ENCODE assay signal across 20 cellular contexts in genomic region chr10:103083977-103084320, GRCh38.
A peak's percentile ranks its signal among the peaks of the same experiment; 100 is the strongest.
DNase-seq lines count a peak whose midpoint lies in the region; ATAC-seq and TF ChIP-seq lines count a peak whose summit lies in the region.
"Had no signal": no experiment of that assay in that cellular context is flagged by ENCODE, and none has a peak within 500 bp of the region (broad histone marks: within the 10 kb centered on the region; RNA-seq: fewer than 3 reads in every experiment).

No MANE protein-coding gene starts in this region.

- peak overlapping the region; percentile 33 for H3K27ac Mint-ChIP-seq in stimulated activated naive CD8-positive, alpha-beta T cell treated with anti-CD3 and anti-CD28 coated beads, Interleukin-15, Interleukin-2, amounts not matched to agents 100 ng/mL and 50 ng/mL, for 24 hours
- H3K27ac Mint-ChIP-seq in stimulated activated naive CD8-positive, alpha-beta T cell treated with anti-CD3 and anti-CD28 coated beads, Interleukin-15, amount 100 ng/mL, for 72 hours, result no peak overlapping the region
- peak overlapping the region; percentile 65 for H3K27ac Mint-ChIP-seq in memory B cell
- no peak overlapping the region for H3K27ac Mint-ChIP-seq in activated CD4-positive, alpha-beta memory T cell treated with anti-CD3 and anti-CD28 coated beads for 36 hours

- no peak for ATAC-seq in stimulated activated naive CD8-positive, alpha-beta T cell treated with anti-CD3 and anti-CD28 coated beads, Interleukin-15, amount 100 ng/mL, for 72 hours
- ATAC-seq in memory B cell (ENCODE audit: low read depth), result no peak
- ATAC-seq in HG02870 (IDR thresholded peaks at IDR 0.05; ENCODE audit: unreplicated experiment), result no peak
- ATAC-seq: PC-3 had no signal

- no peaks in the 10 kb centered on the region for H3K9me3 ChIP-seq in suprapubic skin
- H3K9me3 ChIP-seq: BLaER1 treated with 17β-estradiol and CSF1 and Interleukin-3, amounts not matched to agents 10 nM and 100 nM; MG63 had no signal

- no peak overlapping the region for H3K4me3 ChIP-seq in suprapubic skin
- H3K4me3 ChIP-seq: BLaER1 treated with 17β-estradiol and CSF1 and Interleukin-3, amounts not matched to agents 10 nM and 100 nM; MG63 had no signal

- DNase-seq in stimulated activated naive CD8-positive, alpha-beta T cell treated with anti-CD3 and anti-CD28 coated beads, Interleukin-15, amount 100 ng/mL, for 72 hours, result no peak
- DNase-seq in caudate nucleus (lab: John Stamatoyannopoulos, UW) (no peak), memory B cell (ENCODE audit: low spot score in 2 of 2) (no peak), suprapubic skin (ENCODE audit: low spot score in 2 of 2) (no peak), NCI-H345 (lab: John Stamatoyannopoulos, UW) (no peak)
- no peak for DNase-seq in activated CD4-positive, alpha-beta memory T cell treated with anti-CD3 and anti-CD28 coated beads for 36 hours
- DNase-seq: DMS79 treated with DMSO at 0.1 percent for 48 hours, HFFc6, Kasumi-1, MG63, NCI-H1048, NCI-H1436, NCI-H2029, NCI-H526, PC-3, RPMI8226, SHP77 treated with DMSO at 0.1 percent for 48 hours had no signal

- peaks cover 24% of the 10 kb centered on the region for H3K36me3 Mint-ChIP-seq in stimulated activated naive CD8-positive, alpha-beta T cell treated with anti-CD3 and anti-CD28 coated beads, Interleukin-15, Interleukin-2, amounts not matched to agents 100 ng/mL and 50 ng/mL, for 24 hours (ENCODE audit: low read depth)
- peaks cover 14% of the 10 kb centered on the region for H3K36me3 Mint-ChIP-seq in memory B cell
- H3K36me3 Mint-ChIP-seq in activated CD4-positive, alpha-beta memory T cell treated with anti-CD3 and anti-CD28 coated beads for 36 hours, result peaks cover 10% of the 10 kb centered on the region

- H3K36me3 ChIP-seq in suprapubic skin, result peaks cover 57% of the 10 kb centered on the region

- TF ChIP-seq EP300 in suprapubic skin (IDR thresholded peaks at IDR 0.05), result no peak

- no peak overlapping the region for H3K4me3 Mint-ChIP-seq in stimulated activated naive CD8-positive, alpha-beta T cell treated with anti-CD3 and anti-CD28 coated beads, Interleukin-15, Interleukin-2, amounts not matched to agents 100 ng/mL and 50 ng/mL, for 24 hours
- H3K4me3 Mint-ChIP-seq in stimulated activated naive CD8-positive, alpha-beta T cell treated with anti-CD3 and anti-CD28 coated beads, Interleukin-15, amount 100 ng/mL, for 72 hours, result no peak overlapping the region
- no peak overlapping the region for H3K4me3 Mint-ChIP-seq in memory B cell
- H3K4me3 Mint-ChIP-seq in activated CD4-positive, alpha-beta memory T cell treated with anti-CD3 and anti-CD28 coated beads for 36 hours, result no peak overlapping the region
- H3K4me3 Mint-ChIP-seq: HFFc6 had no signal

- no peaks in the 10 kb centered on the region for H3K4me1 ChIP-seq in suprapubic skin
- H3K4me1 ChIP-seq: BLaER1 treated with 17β-estradiol and CSF1 and Interleukin-3, amounts not matched to agents 10 nM and 100 nM had no signal

- WGBS in suprapubic skin, result 91% methylated on average over 5 of the region's 5 CpGs

- no peaks in the 10 kb centered on the region for H3K9me3 Mint-ChIP-seq in stimulated activated naive CD8-positive, alpha-beta T cell treated with anti-CD3 and anti-CD28 coated beads, Interleukin-15, Interleukin-2, amounts not matched to agents 100 ng/mL and 50 ng/mL, for 24 hours
- H3K9me3 Mint-ChIP-seq in stimulated activated naive CD8-positive, alpha-beta T cell treated with anti-CD3 and anti-CD28 coated beads, Interleukin-15, amount 100 ng/mL, for 72 hours, result no peaks in the 10 kb centered on the region
- no peaks in the 10 kb centered on the region for H3K9me3 Mint-ChIP-seq in memory B cell
- no peaks in the 10 kb centered on the region for H3K9me3 Mint-ChIP-seq in activated CD4-positive, alpha-beta memory T cell treated with anti-CD3 and anti-CD28 coated beads for 36 hours
- H3K9me3 Mint-ChIP-seq: HFFc6 had no signal

- TF ChIP-seq CTCF in suprapubic skin (IDR thresholded peaks at IDR 0.05), result no peak

- H3K27me3 ChIP-seq in suprapubic skin, result no peaks in the 10 kb centered on the region
- H3K27me3 ChIP-seq: BLaER1 treated with 17β-estradiol and CSF1 and Interleukin-3, amounts not matched to agents 10 nM and 100 nM; MG63 had no signal

- H3K27me3 Mint-ChIP-seq in stimulated activated naive CD8-positive, alpha-beta T cell treated with anti-CD3 and anti-CD28 coated beads, Interleukin-15, Interleukin-2, amounts not matched to agents 100 ng/mL and 50 ng/mL, for 24 hours, result no peaks in the 10 kb centered on the region
- no peaks in the 10 kb centered on the region for H3K27me3 Mint-ChIP-seq in stimulated activated naive CD8-positive, alpha-beta T cell treated with anti-CD3 and anti-CD28 coated beads, Interleukin-15, amount 100 ng/mL, for 72 hours
- H3K27me3 Mint-ChIP-seq in memory B cell, result no peaks in the 10 kb centered on the region
- H3K27me3 Mint-ChIP-seq in activated CD4-positive, alpha-beta memory T cell treated with anti-CD3 and anti-CD28 coated beads for 36 hours, result no peaks in the 10 kb centered on the region

- intact Hi-C loops in activated CD4-positive, alpha-beta memory T cell treated with anti-CD3 and anti-CD28 coated beads for 36 hours (cut with micrococcal nuclease), result no loop called here

- POLR2A ChIA-PET in activated CD4-positive, alpha-beta memory T cell treated with anti-CD3 and anti-CD28 coated beads for 36 hours (lab: Charles Lee), result no interaction called here

- no peak for TF ChIP-seq POLR2A in suprapubic skin (IDR thresholded peaks at IDR 0.05)

- H3K4me1 Mint-ChIP-seq in stimulated activated naive CD8-positive, alpha-beta T cell treated with anti-CD3 and anti-CD28 coated beads, Interleukin-15, Interleukin-2, amounts not matched to agents 100 ng/mL and 50 ng/mL, for 24 hours (ENCODE audit: low read depth), result no peaks in the 10 kb centered on the region
- H3K4me1 Mint-ChIP-seq in stimulated activated naive CD8-positive, alpha-beta T cell treated with anti-CD3 and anti-CD28 coated beads, Interleukin-15, amount 100 ng/mL, for 72 hours, result no peaks in the 10 kb centered on the region
- H3K4me1 Mint-ChIP-seq in memory B cell, result no peaks in the 10 kb centered on the region
- no peaks in the 10 kb centered on the region for H3K4me1 Mint-ChIP-seq in activated CD4-positive, alpha-beta memory T cell treated with anti-CD3 and anti-CD28 coated beads for 36 hours (ENCODE audit: low read depth)

- CTCF ChIA-PET in activated CD4-positive, alpha-beta memory T cell treated with anti-CD3 and anti-CD28 coated beads for 36 hours (lab: Charles Lee), result interaction anchor here (1.7 kb wide), 1 partner anchor 167 kb away, joined by 7 read pairs; the partner anchor contains the start of gene CNNM2

- H3K27ac ChIP-seq in caudate nucleus (ENCODE audit: low read depth, low read length) (peak overlapping the region; percentile 88), suprapubic skin (no peak overlapping the region)
- H3K27ac ChIP-seq: BLaER1 treated with 17β-estradiol and CSF1 and Interleukin-3, amounts not matched to agents 10 nM and 100 nM had no signal

Comparison
In these comparisons a context has a peak if more than half of its experiments do, and no peak if none do; other contexts are left out.
1. H3K27ac Mint-ChIP-seq: peak in stimulated activated naive CD8-positive, alpha-beta T cell treated with anti-CD3 and anti-CD28 coated beads, Interleukin-15, Interleukin-2, amounts not matched to agents 100 ng/mL and 50 ng/mL, for 24 hours (single experiment) and memory B cell (single experiment); none in stimulated activated naive CD8-positive, alpha-beta T cell treated with anti-CD3 and anti-CD28 coated beads, Interleukin-15, amount 100 ng/mL, for 72 hours (0 of 2) and activated CD4-positive, alpha-beta memory T cell treated with anti-CD3 and anti-CD28 coated beads for 36 hours (single experiment).